In genomic region chr17:36592711-36593321, GRCh38 we compare ENCODE assay signal across 8 cellular contexts. TPM values are rescaled to one million over a fixed set of nuclear protein-coding genes. Genes with fewer than 3 reads are reported as not detected.
DNase-seq lines count a peak whose midpoint lies in the region; ATAC-seq, FAIRE-seq and TF ChIP-seq lines count a peak whose summit lies in the region.

No MANE protein-coding gene starts in this region.

- peak overlapping the region; percentile 3 for H3K4ac ChIP-seq in H1 (replicated peaks; ENCODE audit: insufficient read length, low read depth, low read length)

- no peak overlapping the region for H2AFZ ChIP-seq in H1 (ENCODE audit: low read length)

- peaks cover 0 to 2% of the 10 kb centered on the region in 2 experiments for H4K20me1 ChIP-seq in H1 (replicated peaks in 1 of 2; ENCODE audit: control insufficient read depth in 1 of 2, insufficient read depth in 2 of 2, low read length in 2 of 2)

- H4K91ac ChIP-seq in H1 (replicated peaks; ENCODE audit: insufficient read length, low read length) = no peak overlapping the region

- no peak overlapping the region for H3K56ac ChIP-seq in H1 (replicated peaks; ENCODE audit: insufficient read length, low read depth, low read length)

- H4K5ac ChIP-seq in H1 (ENCODE audit: insufficient read length, low read depth, low read length) = peak overlapping the region; percentile 17

- H4K8ac ChIP-seq in H1 (ENCODE audit: extremely low read depth, insufficient read depth, low read length) = no peak overlapping the region

- 0 out of 2 replicates have a peak overlapping the region, but pooled peaks have one; percentile 6 for H2AK5ac ChIP-seq in H1 (ENCODE audit: low read depth, low read length)

- no peaks in the 10 kb centered on the region for H3K9me3 Mint-ChIP-seq in nephron

- POLR2A ChIA-PET in H1 (lab: Charles Lee; ENCODE audit: partially characterized antibody) = interaction anchor here (0.7 to 6.4 kb wide), 8 partner anchors 9 to 104 kb away, joined by 3 to 55 read pairs (median 8); partner anchors contain the start of genes GGNBP2, MRM1, MYO19 and PIGW

- H2BK20ac ChIP-seq in H1 (ENCODE audit: low read length) = 0 out of 2 replicates have a peak overlapping the region, but pooled peaks have one; percentile 68

- peak overlapping the region; percentile 80 for H3K4me3 ChIP-seq in NT2/D1 (ENCODE audit: insufficient read length, low read depth)
- peak overlapping the region; percentile 52 to 93 (median 76) for H3K4me3 ChIP-seq in H1 (ENCODE audit: extremely low read depth in 1 of 4, insufficient read depth in 2 of 4, low read depth in 3 of 4, low read length in 4 of 4)

- peak overlapping the region; percentile 65; the same call in 1 of the 2 replicates for H2BK15ac ChIP-seq in H1 (ENCODE audit: low read length)

- peaks cover 25% of the 10 kb centered on the region for H3K4me1 Mint-ChIP-seq in nephron

- peaks cover 7% of the 10 kb centered on the region for H3K23me2 ChIP-seq in H1 (ENCODE audit: low read depth, low read length)

- H3K4me1 ChIP-seq in NT2/D1 (ENCODE audit: insufficient read depth, insufficient read length) (peaks cover 8% of the 10 kb centered on the region), H1 (replicated peaks in 1 of 4; ENCODE audit: control insufficient read depth in 3 of 4, insufficient read depth in 4 of 4, low read length in 3 of 4) (peaks cover 0 to 15% (median 11%) of the 10 kb centered on the region in 4 experiments; a peak in 5 of 7 replicates)

- 0 out of 2 replicates have a peak overlapping the region, but pooled peaks have one; percentile 10 for H2BK12ac ChIP-seq in H1 (ENCODE audit: low read depth, low read length)

- H3K9me3 ChIP-seq in NT2/D1 (ENCODE audit: insufficient read depth, low read length) (no peaks in the 10 kb centered on the region), H1 (ENCODE audit: insufficient read depth in 2 of 2, low read depth in 1 of 2, low read length in 1 of 2) (no peaks in the 10 kb centered on the region)

- WGBS in H1 (ENCODE audit: extremely low coverage in 1 of 2, insufficient coverage in 1 of 2, insufficient read length in 1 of 2, insufficient replicate concordance in 2 of 2, low coverage in 1 of 2, low lambda C conversion rate in 2 of 2, missing lambda C conversion rate in 1 of 2), 2 experiments = 20% methylated on average over 4 of the region's 4 CpGs; no CpG with 5 or more reads in 1 of the 2 experiments

- no peak for TF ChIP-seq RAD21 in H1 (IDR thresholded peaks at IDR 0.05 in 1 of 2, conservative IDR thresholded peaks at IDR 0.05 in 1 of 2; ENCODE audit: low read depth in 2 of 2, low read length in 2 of 2)

- peak overlapping the region; percentile 51; the same call in 1 of the 2 replicates for H3K18ac ChIP-seq in H1 (ENCODE audit: extremely low read depth, low read length)

- peaks cover 3% of the 10 kb centered on the region; the same call in 1 of the 2 replicates for H3K79me1 ChIP-seq in H1 (ENCODE audit: low read depth, low read length)

- ATAC-seq in GM19455 (IDR thresholded peaks at IDR 0.05; ENCODE audit: unreplicated experiment) = no peak

- H3K36me3 ChIP-seq in NT2/D1 (ENCODE audit: insufficient read depth, insufficient read length, low read length) (peaks cover 35% of the 10 kb centered on the region), H1 (ENCODE audit: control insufficient read depth in 2 of 4, insufficient read depth in 4 of 4, low read length in 3 of 4) (peaks cover 1 to 14% (median 3%) of the 10 kb centered on the region in 4 experiments; a peak in 6 of 8 replicates)

- TF ChIP-seq CTCF in C4-2B (conservative IDR thresholded peaks at IDR 0.05) (no peak), H1 (IDR thresholded peaks at IDR 0.05; ENCODE audit: control extremely low read depth in 1 of 3, insufficient read depth in 1 of 3, low read depth in 1 of 3, low read length in 3 of 3) (no peak), nephron (IDR thresholded peaks at IDR 0.05; ENCODE audit: unreplicated experiment in 3 of 3) (no peak)

- peak overlapping the region; percentile 89 for H2BK5ac ChIP-seq in H1 (ENCODE audit: low read depth, low read length)

- H3K4me3 Mint-ChIP-seq in nephron = peak overlapping the region; percentile 78 to 82 (median 80)

- peak overlapping the region; percentile 73 to 84 for H3K4me2 ChIP-seq in H1 (ENCODE audit: insufficient read depth in 1 of 2, low read depth in 2 of 2, low read length in 2 of 2)

- H3K27me3 ChIP-seq in NT2/D1 (ENCODE audit: insufficient read depth, insufficient read length) (no peaks in the 10 kb centered on the region), H1 (replicated peaks in 1 of 4; ENCODE audit: control insufficient read depth in 3 of 4, extremely low read depth in 1 of 4, insufficient read depth in 3 of 4, low read length in 3 of 4) (no peaks in the 10 kb centered on the region)

- H2BK120ac ChIP-seq in H1 (replicated peaks; ENCODE audit: low read depth, low read length) = no peak overlapping the region

- H3K79me2 ChIP-seq in H1 (ENCODE audit: control insufficient read depth in 1 of 2, insufficient read depth in 2 of 2, low read length in 2 of 2) = peaks cover 5 to 16% of the 10 kb centered on the region in 2 experiments; a peak in 3 of 4 replicates

- DNase-seq in NT2/D1 (ENCODE audit: low read depth, low spot score) (no peak), H1 (ENCODE audit: low read depth in 1 of 2, low spot score in 2 of 2) (no peak), NCI-H1092 (lab: John Stamatoyannopoulos, UW) (no peak), NCI-H510A treated with DMSO at 0.1 percent for 48 hours (lab: John Stamatoyannopoulos, UW) (no peak), midbrain (lab: John Stamatoyannopoulos, UW) (no peak)

- no peak for TF ChIP-seq EP300 in H1 (IDR thresholded peaks at IDR 0.05; ENCODE audit: borderline replicate concordance in 1 of 2, low read depth in 2 of 2, low read length in 2 of 2)

- no peak for TF ChIP-seq POLR2A in H1 (IDR thresholded peaks at IDR 0.05; ENCODE audit: control extremely low read depth in 1 of 2, low read depth in 2 of 2, low read length in 2 of 2)

- no peak overlapping the region for H3K23ac ChIP-seq in H1 (ENCODE audit: insufficient read length)

- H3K9ac ChIP-seq in NT2/D1 (ENCODE audit: insufficient read length, low read depth) = peak overlapping the region; percentile 81
- peak overlapping the region in 3 of 4 experiments; percentile 23 to 34 (median 29); a peak in 3 of 7 replicates for H3K9ac ChIP-seq in H1 (replicated peaks in 1 of 4; ENCODE audit: extremely low read depth in 1 of 4, low read depth in 3 of 4, low read length in 3 of 4)

- CTCF ChIA-PET in H1 (lab: Charles Lee; ENCODE audit: partially characterized antibody) = interaction anchor here (0.7 to 3.2 kb wide), 5 partner anchors 10 to 455 kb away, joined by 3 to 18 read pairs (median 3); partner anchors contain the start of gene MRM1

- H3K27me3 Mint-ChIP-seq in nephron (ENCODE audit: low read depth) = no peaks in the 10 kb centered on the region

- H3K27ac Mint-ChIP-seq in nephron = peak overlapping the region in 1 of 3 experiments; percentile 84

- no peak overlapping the region for H3K14ac ChIP-seq in H1 (ENCODE audit: insufficient read length)

- peaks cover 21% of the 10 kb centered on the region for H3K36me3 Mint-ChIP-seq in nephron (ENCODE audit: low read depth)

- H3K27ac ChIP-seq in C4-2B (peak overlapping the region; percentile 87), H1 (ENCODE audit: low read depth, low read length) (peak overlapping the region; percentile 45)

- no peak for FAIRE-seq in H1 (lab: Jason Lieb, UNC)

RNA-seq across cellular contexts. Expression of gene DHRS11, which starts 1.1 kb away (rescaled TPM):
- total RNA-seq in H1 (2021; fragmentation: NEBNext Ultra II Directional; extraction: Animal tissue kit (Norgen Biotek cat#: 25700)) = 25.1 and 29.5 TPM in 2 replicates
- polyA plus RNA-seq in H1 (2011; rRNA removed) = 63.3 and 76.9 TPM in 2 replicates
- polyA plus RNA-seq in H1 (2011; cell fraction: cytosol; rRNA removed) = 70.7 TPM
- 88.3 TPM for polyA plus RNA-seq in H1 (2011; cell fraction: nucleus; rRNA removed)
- 39.9 to 47.2 TPM (median 45.3 TPM) in 4 replicates for polyA plus RNA-seq in H1 (2012, experiment 1 of 2)
- 43.6 TPM for polyA plus RNA-seq in H1 (2012, experiment 2 of 2)
- polyA plus RNA-seq in H1 (2013, experiment 1 of 2) = 27.8 TPM
- 25.4 TPM for polyA plus RNA-seq in H1 (2013, experiment 2 of 2)
- polyA minus RNA-seq in H1 (2011; rRNA and poly(A)+ RNA removed) = 60.4 TPM in 2 replicates
- polyA minus RNA-seq in H1 (2011; cell fraction: cytosol; rRNA and poly(A)+ RNA removed) = 28.9 TPM
- 26.5 TPM for polyA minus RNA-seq in H1 (2011; cell fraction: nucleus; rRNA and poly(A)+ RNA removed)

RNA-seq across cellular contexts. Expression of gene MRM1, which starts 8.6 kb away (rescaled TPM):
- 11.2 and 11.7 TPM in 2 replicates for total RNA-seq in H1 (2021; fragmentation: NEBNext Ultra II Directional; extraction: Animal tissue kit (Norgen Biotek cat#: 25700))
- 9.9 and 15.1 TPM in 2 replicates for polyA plus RNA-seq in H1 (2011; rRNA removed)
- 12.8 TPM for polyA plus RNA-seq in H1 (2011; cell fraction: cytosol; rRNA removed)
- polyA plus RNA-seq in H1 (2011; cell fraction: nucleus; rRNA removed) = 16.9 TPM
- 6.4 to 10.6 TPM (median 9.8 TPM) in 4 replicates for polyA plus RNA-seq in H1 (2012, experiment 1 of 2)
- 7.2 TPM for polyA plus RNA-seq in H1 (2012, experiment 2 of 2)
- 5.2 TPM for polyA plus RNA-seq in H1 (2013, experiment 1 of 2)
- polyA plus RNA-seq in H1 (2013, experiment 2 of 2) = 4.4 TPM
- 2.0 and 3.7 TPM in 2 replicates for polyA minus RNA-seq in H1 (2011; rRNA and poly(A)+ RNA removed)
- polyA minus RNA-seq in H1 (2011; cell fraction: cytosol; rRNA and poly(A)+ RNA removed) = 7.6 TPM
- polyA minus RNA-seq in H1 (2011; cell fraction: nucleus; rRNA and poly(A)+ RNA removed) = 9.8 TPM

RNA-seq across cellular contexts. Expression of gene GGNBP2, which starts 48.1 kb away (rescaled TPM):
- 35.1 and 35.8 TPM in 2 replicates for total RNA-seq in H1 (2021; fragmentation: NEBNext Ultra II Directional; extraction: Animal tissue kit (Norgen Biotek cat#: 25700))
- 29.2 and 29.7 TPM in 2 replicates for polyA plus RNA-seq in H1 (2011; rRNA removed)
- polyA plus RNA-seq in H1 (2011; cell fraction: cytosol; rRNA removed) = 39.6 TPM
- polyA plus RNA-seq in H1 (2011; cell fraction: nucleus; rRNA removed) = 39.0 TPM
- polyA plus RNA-seq in H1 (2012, experiment 1 of 2) = 30.6 to 40.3 TPM (median 34.1 TPM) in 4 replicates
- polyA plus RNA-seq in H1 (2012, experiment 2 of 2) = 3.3 TPM
- 35.1 TPM for polyA plus RNA-seq in H1 (2013, experiment 1 of 2)
- 34.0 TPM for polyA plus RNA-seq in H1 (2013, experiment 2 of 2)
- polyA minus RNA-seq in H1 (2011; rRNA and poly(A)+ RNA removed) = 81.9 and 84.1 TPM in 2 replicates
- 16.6 TPM for polyA minus RNA-seq in H1 (2011; cell fraction: cytosol; rRNA and poly(A)+ RNA removed)
- polyA minus RNA-seq in H1 (2011; cell fraction: nucleus; rRNA and poly(A)+ RNA removed) = 43.9 TPM

RNA-seq across cellular contexts. Expression of gene PIGW, which starts 58.0 kb away (rescaled TPM):
- 27.1 and 28.9 TPM in 2 replicates for total RNA-seq in H1 (2021; fragmentation: NEBNext Ultra II Directional; extraction: Animal tissue kit (Norgen Biotek cat#: 25700))
- 10.3 and 12.1 TPM in 2 replicates for polyA plus RNA-seq in H1 (2011; rRNA removed)
- polyA plus RNA-seq in H1 (2011; cell fraction: cytosol; rRNA removed) = 14.0 TPM
- polyA plus RNA-seq in H1 (2011; cell fraction: nucleus; rRNA removed) = 4.5 TPM
- polyA plus RNA-seq in H1 (2012, experiment 1 of 2) = 12.1 to 22.5 TPM (median 16.3 TPM) in 4 replicates
- polyA plus RNA-seq in H1 (2012, experiment 2 of 2) = 5.7 TPM
- 16.5 TPM for polyA plus RNA-seq in H1 (2013, experiment 1 of 2)
- 18.0 TPM for polyA plus RNA-seq in H1 (2013, experiment 2 of 2)
- 6.4 and 7.3 TPM in 2 replicates for polyA minus RNA-seq in H1 (2011; rRNA and poly(A)+ RNA removed)
- 4.1 TPM for polyA minus RNA-seq in H1 (2011; cell fraction: cytosol; rRNA and poly(A)+ RNA removed)
- 10.2 TPM for polyA minus RNA-seq in H1 (2011; cell fraction: nucleus; rRNA and poly(A)+ RNA removed)

RNA-seq across cellular contexts. Expression of gene MYO19, which starts 58.1 kb away (rescaled TPM):
- 122 and 126 TPM in 2 replicates for total RNA-seq in H1 (2021; fragmentation: NEBNext Ultra II Directional; extraction: Animal tissue kit (Norgen Biotek cat#: 25700))
- polyA plus RNA-seq in H1 (2011; rRNA removed) = 163 and 189 TPM in 2 replicates
- 163 TPM for polyA plus RNA-seq in H1 (2011; cell fraction: cytosol; rRNA removed)
- 787 TPM for polyA plus RNA-seq in H1 (2011; cell fraction: nucleus; rRNA removed)
- polyA plus RNA-seq in H1 (2012, experiment 1 of 2) = 101 to 123 TPM (median 119 TPM) in 4 replicates
- polyA plus RNA-seq in H1 (2012, experiment 2 of 2) = 67.9 TPM
- polyA plus RNA-seq in H1 (2013, experiment 1 of 2) = 84.0 TPM
- 75.7 TPM for polyA plus RNA-seq in H1 (2013, experiment 2 of 2)
- 209 and 221 TPM in 2 replicates for polyA minus RNA-seq in H1 (2011; rRNA and poly(A)+ RNA removed)
- 98.1 TPM for polyA minus RNA-seq in H1 (2011; cell fraction: cytosol; rRNA and poly(A)+ RNA removed)
- polyA minus RNA-seq in H1 (2011; cell fraction: nucleus; rRNA and poly(A)+ RNA removed) = 319 TPM
